1 cellular context compared by ENCODE assay signal in the genomic region with DNA sequence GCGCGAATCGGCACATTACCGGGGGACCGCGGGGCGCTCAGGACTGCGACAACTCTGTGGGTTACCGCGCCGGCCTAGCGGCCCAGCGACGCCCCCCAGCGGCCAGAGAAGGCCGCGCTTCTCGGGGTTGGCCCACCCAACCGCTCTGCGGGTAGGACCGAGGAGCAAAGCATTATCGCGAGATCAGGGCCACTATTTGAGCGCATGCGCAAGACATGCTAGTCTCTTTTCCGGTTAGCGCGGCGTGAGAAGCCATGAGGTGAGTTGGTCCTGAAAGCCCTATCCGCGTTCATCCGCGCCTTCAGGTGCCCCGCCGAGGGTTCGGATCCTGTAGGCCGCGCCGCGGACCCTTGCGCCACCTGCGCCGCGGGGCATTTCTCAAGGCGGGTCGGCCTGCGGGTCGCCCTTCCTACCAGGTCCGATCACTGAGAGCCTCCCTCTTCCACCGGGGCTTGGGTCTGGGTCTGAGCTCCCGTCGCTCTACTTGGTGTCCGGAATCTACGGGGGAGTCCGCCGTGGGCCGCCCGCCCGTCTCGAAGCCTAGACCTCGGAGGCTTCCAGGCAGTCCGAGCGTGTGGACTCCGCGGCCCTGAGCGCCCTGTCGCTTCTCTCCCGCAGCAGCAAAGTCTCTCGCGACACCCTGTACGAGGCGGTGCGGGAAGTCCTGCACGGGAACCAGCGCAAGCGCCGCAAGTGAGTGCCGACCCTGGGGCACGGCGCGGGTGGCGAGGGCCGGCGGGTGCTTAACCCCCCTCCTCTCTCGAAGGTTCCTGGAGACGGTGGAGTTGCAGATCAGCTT.
A peak's percentile ranks its signal among the peaks of the same experiment; 100 is the strongest.
TF ChIP-seq lines count a peak whose summit lies in the region.

A gene (plus strand): TSS at position 221 of the 799 bp plus-strand sequence. CDS start 34 bp downstream, at position 255.

TF ChIP-seq in SK-N-SH, 30 proteins besides CTCF, POLR2A, EP300 and RAD21 (continued from another document):
- TF ChIP-seq, protein P1, sequence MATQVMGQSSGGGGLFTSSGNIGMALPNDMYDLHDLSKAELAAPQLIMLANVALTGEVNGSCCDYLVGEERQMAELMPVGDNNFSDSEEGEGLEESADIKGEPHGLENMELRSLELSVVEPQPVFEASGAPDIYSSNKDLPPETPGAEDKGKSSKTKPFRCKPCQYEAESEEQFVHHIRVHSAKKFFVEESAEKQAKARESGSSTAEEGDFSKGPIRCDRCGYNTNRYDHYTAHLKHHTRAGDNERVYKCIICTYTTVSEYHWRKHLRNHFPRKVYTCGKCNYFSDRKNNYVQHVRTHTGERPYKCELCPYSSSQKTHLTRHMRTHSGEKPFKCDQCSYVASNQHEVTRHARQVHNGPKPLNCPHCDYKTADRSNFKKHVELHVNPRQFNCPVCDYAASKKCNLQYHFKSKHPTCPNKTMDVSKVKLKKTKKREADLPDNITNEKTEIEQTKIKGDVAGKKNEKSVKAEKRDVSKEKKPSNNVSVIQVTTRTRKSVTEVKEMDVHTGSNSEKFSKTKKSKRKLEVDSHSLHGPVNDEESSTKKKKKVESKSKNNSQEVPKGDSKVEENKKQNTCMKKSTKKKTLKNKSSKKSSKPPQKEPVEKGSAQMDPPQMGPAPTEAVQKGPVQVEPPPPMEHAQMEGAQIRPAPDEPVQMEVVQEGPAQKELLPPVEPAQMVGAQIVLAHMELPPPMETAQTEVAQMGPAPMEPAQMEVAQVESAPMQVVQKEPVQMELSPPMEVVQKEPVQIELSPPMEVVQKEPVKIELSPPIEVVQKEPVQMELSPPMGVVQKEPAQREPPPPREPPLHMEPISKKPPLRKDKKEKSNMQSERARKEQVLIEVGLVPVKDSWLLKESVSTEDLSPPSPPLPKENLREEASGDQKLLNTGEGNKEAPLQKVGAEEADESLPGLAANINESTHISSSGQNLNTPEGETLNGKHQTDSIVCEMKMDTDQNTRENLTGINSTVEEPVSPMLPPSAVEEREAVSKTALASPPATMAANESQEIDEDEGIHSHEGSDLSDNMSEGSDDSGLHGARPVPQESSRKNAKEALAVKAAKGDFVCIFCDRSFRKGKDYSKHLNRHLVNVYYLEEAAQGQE (IDR thresholded peaks at IDR 0.05; ENCODE audit: low read depth, low read length): peak; percentile 78
- TF ChIP-seq TEAD4 (IDR thresholded peaks at IDR 0.05; ENCODE audit: borderline replicate concordance, insufficient read depth): 0 out of 2 replicates have a peak, but pooled peaks have one; percentile 9
- TF ChIP-seq RCOR1 (IDR thresholded peaks at IDR 0.05; ENCODE audit: low read length): peak; percentile 46
- TF ChIP-seq GATA2 (CRISPR knock-in tag; IDR thresholded peaks at IDR 0.05): peak; percentile 27; the same call in 1 of the 2 replicates
- TF ChIP-seq NRF1 (IDR thresholded peaks at IDR 0.05; ENCODE audit: low read depth, low read length): peak; percentile 72
- TF ChIP-seq, protein P2, sequence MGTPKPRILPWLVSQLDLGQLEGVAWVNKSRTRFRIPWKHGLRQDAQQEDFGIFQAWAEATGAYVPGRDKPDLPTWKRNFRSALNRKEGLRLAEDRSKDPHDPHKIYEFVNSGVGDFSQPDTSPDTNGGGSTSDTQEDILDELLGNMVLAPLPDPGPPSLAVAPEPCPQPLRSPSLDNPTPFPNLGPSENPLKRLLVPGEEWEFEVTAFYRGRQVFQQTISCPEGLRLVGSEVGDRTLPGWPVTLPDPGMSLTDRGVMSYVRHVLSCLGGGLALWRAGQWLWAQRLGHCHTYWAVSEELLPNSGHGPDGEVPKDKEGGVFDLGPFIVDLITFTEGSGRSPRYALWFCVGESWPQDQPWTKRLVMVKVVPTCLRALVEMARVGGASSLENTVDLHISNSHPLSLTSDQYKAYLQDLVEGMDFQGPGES (IDR thresholded peaks at IDR 0.05; ENCODE audit: low read depth, low read length): no peak
- TF ChIP-seq SMC3 (IDR thresholded peaks at IDR 0.05; ENCODE audit: low read depth, low read length): peak; percentile 66; the same call in 1 of the 2 replicates
- TF ChIP-seq, protein P3, sequence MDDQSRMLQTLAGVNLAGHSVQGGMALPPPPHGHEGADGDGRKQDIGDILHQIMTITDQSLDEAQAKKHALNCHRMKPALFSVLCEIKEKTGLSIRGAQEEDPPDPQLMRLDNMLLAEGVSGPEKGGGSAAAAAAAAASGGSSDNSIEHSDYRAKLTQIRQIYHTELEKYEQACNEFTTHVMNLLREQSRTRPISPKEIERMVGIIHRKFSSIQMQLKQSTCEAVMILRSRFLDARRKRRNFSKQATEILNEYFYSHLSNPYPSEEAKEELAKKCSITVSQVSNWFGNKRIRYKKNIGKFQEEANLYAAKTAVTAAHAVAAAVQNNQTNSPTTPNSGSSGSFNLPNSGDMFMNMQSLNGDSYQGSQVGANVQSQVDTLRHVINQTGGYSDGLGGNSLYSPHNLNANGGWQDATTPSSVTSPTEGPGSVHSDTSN (IDR thresholded peaks at IDR 0.05): peak; percentile 13
- peak; percentile 45; the same call in 1 of the 2 replicates for TF ChIP-seq FOXJ3 (CRISPR knock-in tag; IDR thresholded peaks at IDR 0.05)
- no peak for TF ChIP-seq FOXM1 (IDR thresholded peaks at IDR 0.05; ENCODE audit: low read depth)
- peak; percentile 77; the same call in 1 of the 2 replicates for TF ChIP-seq YY1 (IDR thresholded peaks at IDR 0.05; ENCODE audit: low read depth)
- no peak for TF ChIP-seq RXRA (IDR thresholded peaks at IDR 0.05; ENCODE audit: borderline replicate concordance, low read depth)
- TF ChIP-seq RFX5 (IDR thresholded peaks at IDR 0.05; ENCODE audit: low read length): no peak
- TF ChIP-seq POLR2AphosphoS5 (IDR thresholded peaks at IDR 0.05; ENCODE audit: low read depth, low read length): peak; percentile 100
- TF ChIP-seq, protein P4, sequence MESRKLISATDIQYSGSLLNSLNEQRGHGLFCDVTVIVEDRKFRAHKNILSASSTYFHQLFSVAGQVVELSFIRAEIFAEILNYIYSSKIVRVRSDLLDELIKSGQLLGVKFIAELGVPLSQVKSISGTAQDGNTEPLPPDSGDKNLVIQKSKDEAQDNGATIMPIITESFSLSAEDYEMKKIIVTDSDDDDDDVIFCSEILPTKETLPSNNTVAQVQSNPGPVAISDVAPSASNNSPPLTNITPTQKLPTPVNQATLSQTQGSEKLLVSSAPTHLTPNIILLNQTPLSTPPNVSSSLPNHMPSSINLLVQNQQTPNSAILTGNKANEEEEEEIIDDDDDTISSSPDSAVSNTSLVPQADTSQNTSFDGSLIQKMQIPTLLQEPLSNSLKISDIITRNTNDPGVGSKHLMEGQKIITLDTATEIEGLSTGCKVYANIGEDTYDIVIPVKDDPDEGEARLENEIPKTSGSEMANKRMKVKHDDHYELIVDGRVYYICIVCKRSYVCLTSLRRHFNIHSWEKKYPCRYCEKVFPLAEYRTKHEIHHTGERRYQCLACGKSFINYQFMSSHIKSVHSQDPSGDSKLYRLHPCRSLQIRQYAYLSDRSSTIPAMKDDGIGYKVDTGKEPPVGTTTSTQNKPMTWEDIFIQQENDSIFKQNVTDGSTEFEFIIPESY (IDR thresholded peaks at IDR 0.05; ENCODE audit: borderline replicate concordance, low read depth): peak; percentile 99
- no peak; the same call in 1 of the 2 replicates for TF ChIP-seq GABPA (IDR thresholded peaks at IDR 0.05; ENCODE audit: low read depth)
- TF ChIP-seq TCF12 (IDR thresholded peaks at IDR 0.05): no peak
- TF ChIP-seq, protein P5, sequence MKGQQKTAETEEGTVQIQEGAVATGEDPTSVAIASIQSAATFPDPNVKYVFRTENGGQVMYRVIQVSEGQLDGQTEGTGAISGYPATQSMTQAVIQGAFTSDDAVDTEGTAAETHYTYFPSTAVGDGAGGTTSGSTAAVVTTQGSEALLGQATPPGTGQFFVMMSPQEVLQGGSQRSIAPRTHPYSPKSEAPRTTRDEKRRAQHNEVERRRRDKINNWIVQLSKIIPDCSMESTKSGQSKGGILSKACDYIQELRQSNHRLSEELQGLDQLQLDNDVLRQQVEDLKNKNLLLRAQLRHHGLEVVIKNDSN (IDR thresholded peaks at IDR 0.05; ENCODE audit: borderline replicate concordance, low read depth): no peak
- TF ChIP-seq EZH2phosphoT487 (IDR thresholded peaks at IDR 0.05; ENCODE audit: borderline replicate concordance, low read depth): no peak
- TF ChIP-seq CHD2 (IDR thresholded peaks at IDR 0.05; ENCODE audit: low read length, partially characterized antibody): peak; percentile 100
- TF ChIP-seq FOSL2 (IDR thresholded peaks at IDR 0.05; ENCODE audit: borderline replicate concordance, low read depth): no peak
- peak; percentile 82; the same call in 1 of the 2 replicates for TF ChIP-seq ELF1 (IDR thresholded peaks at IDR 0.05)
- TF ChIP-seq TAF1 (IDR thresholded peaks at IDR 0.05; ENCODE audit: borderline replicate concordance, low read depth, low read length): peak; percentile 100
- peak; percentile 97; the same call in 1 of the 2 replicates for TF ChIP-seq SIN3A (IDR thresholded peaks at IDR 0.05; ENCODE audit: borderline replicate concordance, low read depth, low read length)
- peak; percentile 89; the same call in 1 of the 2 replicates for TF ChIP-seq MXI1 (IDR thresholded peaks at IDR 0.05; ENCODE audit: low read depth, low read length)
- TF ChIP-seq NFIC (IDR thresholded peaks at IDR 0.05; ENCODE audit: borderline replicate concordance): no peak
TF ChIP-seq in SK-N-SH: peak in this region for 17.
